Comparison of ENCODE assay signal across 8 cellular contexts in genomic region chr13:41060723-41061074, GRCh38. TPM values are rescaled to one million over a fixed set of nuclear protein-coding genes. Genes with fewer than 3 reads are reported as not detected.
DNase-seq lines count a peak whose midpoint lies in the region; ATAC-seq and TF ChIP-seq lines count a peak whose summit lies in the region.

No MANE protein-coding gene starts in this region.

- peak overlapping the region; percentile 98 for H3K27ac ChIP-seq in RWPE1
- H3K27ac ChIP-seq in substantia nigra (ENCODE audit: low read depth, low read length, poor library complexity, severe bottlenecking) = peak overlapping the region; percentile 99

- peak; percentile 50 for DNase-seq in DMS 273 treated with DMSO at 0.1 percent for 48 hours (lab: John Stamatoyannopoulos, UW)
- peak; percentile 77 for DNase-seq in Jurkat, Clone E6-1 (ENCODE audit: low read depth, low spot score)
- peak; percentile 60 for DNase-seq in RWPE1 (ENCODE audit: low spot score)
- DNase-seq in activated gamma-delta T cell (lab: John Stamatoyannopoulos, UW) = peak; percentile 75
- DNase-seq in foreskin fibroblast = peak; percentile 73 to 89
- DNase-seq in substantia nigra (lab: John Stamatoyannopoulos, UW) = peak in 48 of 49 donors; percentile 45 to 93 (median 80)

- H3K27me3 ChIP-seq in neuron (ENCODE audit: insufficient read depth, low read length) = no peaks in the 10 kb centered on the region

- peak overlapping the region; percentile 92 for H2AFZ ChIP-seq in neuron (ENCODE audit: low read depth, low read length)

- H3K9me3 ChIP-seq in neuron (ENCODE audit: low read length) = no peaks in the 10 kb centered on the region

- peaks cover 14% of the 10 kb centered on the region for H3K36me3 ChIP-seq in neuron (ENCODE audit: insufficient read depth, low read length)

- peaks cover 20% of the 10 kb centered on the region for H3K4me1 ChIP-seq in neuron (ENCODE audit: insufficient read depth, low read length)

- CTCF ChIA-PET in RWPE1 (lab: Yijun Ruan, JAX) = interaction anchor here (0.5 to 0.8 kb wide), 6 partner anchors 31 to 124 kb away, joined by 3 to 8 read pairs (median 4); no protein-coding TSS in a partner anchor

- peak; percentile 35 for ATAC-seq in GM21529 (IDR thresholded peaks at IDR 0.05; ENCODE audit: unreplicated experiment)

- TF ChIP-seq CTCF in RWPE1 (conservative IDR thresholded peaks at IDR 0.05; ENCODE audit: low read depth) = no peak
- no peak for TF ChIP-seq CTCF in foreskin fibroblast (IDR thresholded peaks at IDR 0.05; ENCODE audit: low read depth, low read length)

- H3K4me3 ChIP-seq in Jurkat, Clone E6-1 (ENCODE audit: low read length) = peak overlapping the region; percentile 81
- H3K4me3 ChIP-seq in foreskin fibroblast (ENCODE audit: low read depth in 1 of 2, low read length in 2 of 2) = peak overlapping the region; percentile 86 to 90
- H3K4me3 ChIP-seq in neuron (ENCODE audit: low read length) = peak overlapping the region; percentile 94

- POLR2A ChIA-PET in RWPE1 (lab: Yijun Ruan, JAX; ENCODE audit: low non-redundant PET) = interaction anchor here (1.0 to 1.2 kb wide), 2 partner anchors 67 to 271 kb away, joined by 3 to 7 read pairs; partner anchors contain the start of gene SLC25A15

RNA-seq across cellular contexts. Expression of gene WBP4, which starts 0.6 kb away (rescaled TPM):
- polyA plus RNA-seq in Jurkat, Clone E6-1 (2012; ENCODE audit: insufficient read depth, insufficient read length) = 16.8 TPM

RNA-seq across cellular contexts. Expression of gene ELF1, which starts 41.6 kb away (rescaled TPM):
- polyA plus RNA-seq in Jurkat, Clone E6-1 (2012; ENCODE audit: insufficient read depth, insufficient read length) = 78.5 TPM

Comparison
In these comparisons a context has a peak if more than half of its experiments do, and no peak if none do; other contexts are left out.
1. Peak in every context shown above with its lines: DNase-seq, ATAC-seq, H3K4me3 ChIP-seq and H3K27ac ChIP-seq.